ENCODE assay signal across 15 cellular contexts in genomic region chr17:17537311-17538099, GRCh38. TPM values are rescaled to one million over a fixed set of nuclear protein-coding genes. Genes with fewer than 3 reads are reported as not detected.
A peak's percentile ranks its signal among the peaks of the same experiment; 100 is the strongest.
DNase-seq lines count a peak whose midpoint lies in the region; ATAC-seq and TF ChIP-seq lines count a peak whose summit lies in the region.
"Had no signal": no experiment of that assay in that cellular context is flagged by ENCODE, and none has a peak within 500 bp of the region (broad histone marks: within the 10 kb centered on the region; RNA-seq: fewer than 3 reads in every experiment).

No MANE protein-coding gene starts in this region.

- CTCF ChIA-PET in mammary epithelial cell (lab: Charles Lee; ENCODE audit: low non-redundant PET), result no interaction called here

- H3K4me2 ChIP-seq in mammary epithelial cell (ENCODE audit: insufficient read depth, low read depth, low read length), result no peak overlapping the region

- H3K27me3 ChIP-seq in breast epithelium (no peaks in the 10 kb centered on the region), mammary epithelial cell (ENCODE audit: insufficient read depth, low read length) (no peaks in the 10 kb centered on the region), lower lobe of right lung (ENCODE audit: low read depth) (no peaks in the 10 kb centered on the region), upper lobe of left lung (no peaks in the 10 kb centered on the region)

- ATAC-seq in lower lobe of right lung (no peak), upper lobe of left lung (ENCODE audit: low FRiP score in 2 of 2) (no peak)
- ATAC-seq: SK-N-SH treated with all-trans-retinoic acid at 6 μM for 48 hours had no signal

- H3K36me3 ChIP-seq in breast epithelium (no peaks in the 10 kb centered on the region), mammary epithelial cell (ENCODE audit: insufficient read depth, low read length) (no peaks in the 10 kb centered on the region), lower lobe of right lung (no peaks in the 10 kb centered on the region), upper lobe of left lung (no peaks in the 10 kb centered on the region)

- peak overlapping the region; percentile 30 to 46 for H3K27ac ChIP-seq in breast epithelium
- H3K27ac ChIP-seq in mammary epithelial cell (ENCODE audit: insufficient read depth, low read depth, low read length), result no peak overlapping the region
- H3K27ac ChIP-seq in angular gyrus (ENCODE audit: low read depth, low read length), result peak overlapping the region; percentile 50
- H3K27ac ChIP-seq in lower lobe of right lung, result peak overlapping the region; percentile 73
- H3K27ac ChIP-seq in upper lobe of left lung, result peak overlapping the region; percentile 25 to 66 (median 48)
- H3K27ac ChIP-seq: GM23248 had no signal

- H2AFZ ChIP-seq in mammary epithelial cell (ENCODE audit: low read depth, low read length), result no peak overlapping the region
- H2AFZ ChIP-seq: GM23248 had no signal

- in situ Hi-C loops in mammary epithelial cell (cut with MboI; ENCODE audit: low sequenced_read_pairs in 2 of 2), result no loop called here

- H3K79me2 ChIP-seq in mammary epithelial cell (ENCODE audit: insufficient read depth, low read length), result no peaks in the 10 kb centered on the region

- no peak for TF ChIP-seq EP300 in upper lobe of left lung (IDR thresholded peaks at IDR 0.05)

- no peak overlapping the region for H3K4me3 ChIP-seq in breast epithelium
- H3K4me3 ChIP-seq in mammary epithelial cell (replicated peaks in 1 of 3; ENCODE audit: insufficient read depth in 1 of 3, low read depth in 2 of 3, low read length in 3 of 3), result no peak overlapping the region
- no peak overlapping the region for H3K4me3 ChIP-seq in lower lobe of right lung
- no peak overlapping the region for H3K4me3 ChIP-seq in upper lobe of left lung
- H3K4me3 ChIP-seq: GM23248 had no signal

- H3K27ac Mint-ChIP-seq in T-helper 2 cell treated with Interferon-gamma antibody and Interleukin-4, amounts not matched to agents 5 μg/mL and 100 μg/mL, for 36 hours, result no peak overlapping the region
- H3K27ac Mint-ChIP-seq: activated naive CD4-positive, alpha-beta T cell treated with anti-CD3 and anti-CD28 coated beads for 36 hours had no signal

- no peaks in the 10 kb centered on the region for H3K36me3 Mint-ChIP-seq in T-helper 2 cell treated with Interferon-gamma antibody and Interleukin-4, amounts not matched to agents 5 μg/mL and 100 μg/mL, for 36 hours (ENCODE audit: low read depth)

- no peaks in the 10 kb centered on the region for H3K4me1 ChIP-seq in breast epithelium
- H3K4me1 ChIP-seq in mammary epithelial cell (ENCODE audit: insufficient read depth, low read length), result no peaks in the 10 kb centered on the region
- H3K4me1 ChIP-seq in lower lobe of right lung, result peaks cover 23% of the 10 kb centered on the region
- H3K4me1 ChIP-seq in upper lobe of left lung, result peaks cover 3 to 27% (median 14%) of the 10 kb centered on the region in 4 donors

- DNase-seq in breast epithelium (ENCODE audit: low spot score in 2 of 2), result no peak
- no peak for DNase-seq in mammary epithelial cell
- no peak for DNase-seq in lower lobe of right lung
- DNase-seq in upper lobe of left lung, result peak; percentile 39 to 67
- no peak for DNase-seq in RPMI8226
- DNase-seq in NCI-H2029 treated with DMSO at 0.1 percent for 48 hours (lab: John Stamatoyannopoulos, UW), result no peak
- DNase-seq in T-helper 2 cell treated with Interferon-gamma antibody and Interleukin-4, amounts not matched to agents 5 μg/mL and 100 μg/mL, for 36 hours (ENCODE audit: low spot score), result no peak
- DNase-seq: activated naive CD4-positive, alpha-beta T cell treated with anti-CD3 and anti-CD28 coated beads for 36 hours; foreskin melanocyte; GM23248; NCI-H1105; NCI-H2227 treated with DMSO at 0.1 percent for 48 hours; stimulated activated CD4-positive, alpha-beta T cell treated with anti-CD3 and anti-CD28 coated beads, Interleukin-2, amount 100 ng/mL, for 48 hours had no signal

- H3K9me3 Mint-ChIP-seq in T-helper 2 cell treated with Interferon-gamma antibody and Interleukin-4, amounts not matched to agents 5 μg/mL and 100 μg/mL, for 36 hours, result no peaks in the 10 kb centered on the region
- H3K9me3 Mint-ChIP-seq: activated naive CD4-positive, alpha-beta T cell treated with anti-CD3 and anti-CD28 coated beads for 36 hours had no signal

- no peaks in the 10 kb centered on the region for H3K27me3 Mint-ChIP-seq in T-helper 2 cell treated with Interferon-gamma antibody and Interleukin-4, amounts not matched to agents 5 μg/mL and 100 μg/mL, for 36 hours (ENCODE audit: low read depth)

- intact Hi-C loops in breast epithelium (cut with DNase I; ENCODE audit: low total_unique reads) (no loop called here), mammary epithelial cell (cut with micrococcal nuclease) (no loop called here), lower lobe of right lung (cut with DNase I) (no loop called here)

- no peaks in the 10 kb centered on the region for H4K20me1 ChIP-seq in mammary epithelial cell (ENCODE audit: insufficient read depth, low read length)

- no peaks in the 10 kb centered on the region for H3K9me3 ChIP-seq in breast epithelium
- no peaks in the 10 kb centered on the region for H3K9me3 ChIP-seq in mammary epithelial cell (replicated peaks; ENCODE audit: insufficient read depth, low read length)
- H3K9me3 ChIP-seq in lower lobe of right lung, result no peaks in the 10 kb centered on the region
- H3K9me3 ChIP-seq in upper lobe of left lung, result no peaks in the 10 kb centered on the region

- no peaks in the 10 kb centered on the region for H3K4me1 Mint-ChIP-seq in T-helper 2 cell treated with Interferon-gamma antibody and Interleukin-4, amounts not matched to agents 5 μg/mL and 100 μg/mL, for 36 hours (ENCODE audit: low read depth)

- no peak for TF ChIP-seq POLR2A in breast epithelium (IDR thresholded peaks at IDR 0.05)
- no peak for TF ChIP-seq POLR2A in upper lobe of left lung (IDR thresholded peaks at IDR 0.05)

- no TSS peak for BruUV-seq in mammary epithelial cell (replicated peaks; lab: Mats Ljungman, UMichigan)

- 96% methylated on average over 14 of the region's 15 CpGs for WGBS in mammary epithelial cell (ENCODE audit: low coverage, missing lambda C conversion rate)
- WGBS in upper lobe of left lung, 2 donors, result 89 to 90% methylated on average over 8 to 15 of the region's 15 CpGs

- dilution Hi-C loops in mammary epithelial cell (cut with HindIII; ENCODE audit: low sequenced_read_pairs), result no loop called here

- no peak overlapping the region for H3K9ac ChIP-seq in mammary epithelial cell (ENCODE audit: insufficient read depth, low read length)
- H3K9ac ChIP-seq: GM23248 had no signal

- H3K4me3 Mint-ChIP-seq in T-helper 2 cell treated with Interferon-gamma antibody and Interleukin-4, amounts not matched to agents 5 μg/mL and 100 μg/mL, for 36 hours, result no peak overlapping the region
- H3K4me3 Mint-ChIP-seq: activated naive CD4-positive, alpha-beta T cell treated with anti-CD3 and anti-CD28 coated beads for 36 hours had no signal

- no peak for TF ChIP-seq CTCF in breast epithelium (IDR thresholded peaks at IDR 0.05)
- TF ChIP-seq CTCF in mammary epithelial cell (conservative IDR thresholded peaks at IDR 0.05 in 1 of 2, IDR thresholded peaks at IDR 0.05 in 1 of 2; ENCODE audit: extremely low read depth in 1 of 2, insufficient read depth in 1 of 2, low read depth in 1 of 2, low read length in 2 of 2), result no peak
- no peak for TF ChIP-seq CTCF in lower lobe of right lung (IDR thresholded peaks at IDR 0.05)
- TF ChIP-seq CTCF in upper lobe of left lung (IDR thresholded peaks at IDR 0.05), result no peak

RNA-seq across cellular contexts. Expression of gene RASD1, which starts 41.3 kb away (rescaled TPM):
- 100 to 1,000 TPM in 1 of 3 donors, 10 to 100 TPM in 2; 64.0 to 140 (median 75.0) TPM for total RNA-seq in breast epithelium
- total RNA-seq in mammary epithelial cell, result 1 to 10 TPM in 1 of 2 donors, not detected in 1; 1.8 TPM
- polyA plus RNA-seq in mammary epithelial cell, result not detected
- not detected for polyA minus RNA-seq in mammary epithelial cell
- 24.6 TPM for total RNA-seq in lower lobe of right lung
- 10 to 100 TPM; 28.5 to 68.1 (median 36.5) TPM for total RNA-seq in upper lobe of left lung

RNA-seq across cellular contexts. Expression of gene PEMT, which starts 54.0 kb away (rescaled TPM):
- total RNA-seq in breast epithelium (100 to 1,000 TPM in 1 of 3 donors, 10 to 100 TPM in 2; 37.3 to 151 (median 52.4) TPM), mammary epithelial cell (10 to 100 TPM; 31.0 to 34.5 TPM), lower lobe of right lung (20.1 TPM), upper lobe of left lung (10 to 100 TPM; 16.6 to 44.9 (median 32.2) TPM)
- 35.9 TPM for polyA plus RNA-seq in mammary epithelial cell
- 11.5 TPM for polyA minus RNA-seq in mammary epithelial cell

Comparison
In these comparisons a context has a peak if more than half of its experiments do, and no peak if none do; other contexts are left out.
1. DNase-seq: peak in upper lobe of left lung (2 of 2); none in breast epithelium (0 of 2), mammary epithelial cell (single experiment), lower lobe of right lung (single experiment), RPMI8226 (single experiment), NCI-H2029 treated with DMSO at 0.1 percent for 48 hours (single experiment) and T-helper 2 cell treated with Interferon-gamma antibody and Interleukin-4, amounts not matched to agents 5 μg/mL and 100 μg/mL, for 36 hours (single experiment).